In genomic region chr6:18155864-18156396, GRCh38 we compare ENCODE assay signal across 8 cellular contexts. TPM values are rescaled to one million over a fixed set of nuclear protein-coding genes. Genes with fewer than 3 reads are reported as not detected.
DNase-seq lines count a peak whose midpoint lies in the region; ATAC-seq and TF ChIP-seq lines count a peak whose summit lies in the region.

No MANE protein-coding gene starts in this region.

- no peaks in the 10 kb centered on the region for H3K27me3 ChIP-seq in CD8-positive, alpha-beta memory T cell (ENCODE audit: insufficient read depth, low read length, poor library complexity, severe bottlenecking)
- H3K27me3 ChIP-seq in mucosa of stomach (ENCODE audit: control insufficient read depth, insufficient read depth, low read length): no peaks in the 10 kb centered on the region

- peaks cover 22 to 44% (median 43%) of the 10 kb centered on the region in 3 donors for H3K4me1 Mint-ChIP-seq in CD8-positive, alpha-beta memory T cell
- peaks cover 24% of the 10 kb centered on the region for H3K4me1 Mint-ChIP-seq in stimulated activated effector memory CD8-positive, alpha-beta T cell treated with anti-CD3 and anti-CD28 coated beads, Interleukin-12 subunit alpha, Interleukin-12 subunit beta, amount 100 ng/mL, for 72 hours

- peak overlapping the region; percentile 65 for H3K4me3 ChIP-seq in CD8-positive, alpha-beta memory T cell (ENCODE audit: low read length)
- H3K4me3 ChIP-seq in epithelial cell of esophagus (ENCODE audit: low read length) (peak overlapping the region; percentile 90), mucosa of stomach (ENCODE audit: low read length) (peak overlapping the region; percentile 60)

- peaks cover 6% of the 10 kb centered on the region for H3K36me3 ChIP-seq in CD8-positive, alpha-beta memory T cell (ENCODE audit: insufficient read depth, low read length)
- no peaks in the 10 kb centered on the region for H3K36me3 ChIP-seq in mucosa of stomach (ENCODE audit: control insufficient read depth, insufficient read depth, low read length)

- peak overlapping the region; percentile 75 for H3K9ac ChIP-seq in mucosa of stomach (ENCODE audit: low read length)

- peaks cover 5 to 21% (median 9%) of the 10 kb centered on the region in 3 donors for H3K36me3 Mint-ChIP-seq in CD8-positive, alpha-beta memory T cell
- peaks cover 22% of the 10 kb centered on the region for H3K36me3 Mint-ChIP-seq in stimulated activated effector memory CD8-positive, alpha-beta T cell treated with anti-CD3 and anti-CD28 coated beads, Interleukin-12 subunit alpha, Interleukin-12 subunit beta, amount 100 ng/mL, for 72 hours

- no peaks in the 10 kb centered on the region for H3K9me3 Mint-ChIP-seq in CD8-positive, alpha-beta memory T cell
- no peaks in the 10 kb centered on the region for H3K9me3 Mint-ChIP-seq in stimulated activated effector memory CD8-positive, alpha-beta T cell treated with anti-CD3 and anti-CD28 coated beads, Interleukin-12 subunit alpha, Interleukin-12 subunit beta, amount 100 ng/mL, for 72 hours

- TF ChIP-seq CTCF in epithelial cell of esophagus (IDR thresholded peaks at IDR 0.05; ENCODE audit: insufficient read depth, low read depth, low read length, missing control alignments): peak; percentile 52

- H3K27ac ChIP-seq in CD8-positive, alpha-beta memory T cell (ENCODE audit: low read depth, low read length): peak overlapping the region; percentile 93

- POLR2A ChIA-PET in CD8-positive, alpha-beta memory T cell (lab: Charles Lee): interaction anchor here (0.6 kb wide), 1 partner anchor 230 kb away, joined by 7 read pairs; no protein-coding TSS in a partner anchor

- peak overlapping the region; percentile 93 to 100 (median 99) for H3K4me3 Mint-ChIP-seq in CD8-positive, alpha-beta memory T cell
- peak overlapping the region; percentile 95 for H3K4me3 Mint-ChIP-seq in stimulated activated effector memory CD8-positive, alpha-beta T cell treated with anti-CD3 and anti-CD28 coated beads, Interleukin-12 subunit alpha, Interleukin-12 subunit beta, amount 100 ng/mL, for 72 hours

- peaks cover 25% of the 10 kb centered on the region for H3K4me1 ChIP-seq in CD8-positive, alpha-beta memory T cell (ENCODE audit: insufficient read depth, low read length)
- H3K4me1 ChIP-seq in mucosa of stomach (ENCODE audit: control insufficient read depth, insufficient read depth, low read length): peaks cover 14% of the 10 kb centered on the region

- no peaks in the 10 kb centered on the region for H3K27me3 Mint-ChIP-seq in CD8-positive, alpha-beta memory T cell

- DNase-seq in CD8-positive, alpha-beta memory T cell: peak in 3 of 5 donors; percentile 40 to 69 (median 55)
- DNase-seq in NCI-H526 (lab: John Stamatoyannopoulos, UW): peak; percentile 86 to 91
- peak; percentile 81 for DNase-seq in activated CD8-positive, alpha-beta memory T cell treated with anti-CD3 and anti-CD28 coated beads for 24 hours
- peak; percentile 97 for DNase-seq in epithelial cell of esophagus (ENCODE audit: low read depth)
- DNase-seq in stimulated activated effector memory CD8-positive, alpha-beta T cell treated with anti-CD3 and anti-CD28 coated beads, Interleukin-12 subunit alpha, Interleukin-12 subunit beta, amount 100 ng/mL, for 72 hours (ENCODE audit: low spot score in 2 of 2): peak in 1 of 2 donors; percentile 20

- H3K27ac Mint-ChIP-seq in CD8-positive, alpha-beta memory T cell: peak overlapping the region; percentile 89 to 99 (median 94)
- no peak overlapping the region for H3K27ac Mint-ChIP-seq in stimulated activated effector memory CD8-positive, alpha-beta T cell treated with anti-CD3 and anti-CD28 coated beads, Interleukin-12 subunit alpha, Interleukin-12 subunit beta, amount 100 ng/mL, for 72 hours

- H3K9me3 ChIP-seq in CD8-positive, alpha-beta memory T cell (ENCODE audit: low read length): no peaks in the 10 kb centered on the region
- no peaks in the 10 kb centered on the region for H3K9me3 ChIP-seq in mucosa of stomach (ENCODE audit: control insufficient read depth, low read length)

- ATAC-seq in GM19438 (IDR thresholded peaks at IDR 0.05; ENCODE audit: low read depth, unreplicated experiment) (peak; percentile 36), HG03520 (IDR thresholded peaks at IDR 0.05; ENCODE audit: unreplicated experiment) (peak; percentile 28)
- peak; percentile 1 for ATAC-seq in stimulated activated effector memory CD8-positive, alpha-beta T cell treated with anti-CD3 and anti-CD28 coated beads, Interleukin-12 subunit alpha, Interleukin-12 subunit beta, amount 100 ng/mL, for 72 hours

- CTCF ChIA-PET in CD8-positive, alpha-beta memory T cell (lab: Charles Lee): interaction anchor here (0.8 to 1.6 kb wide), 3 partner anchors 51 to 109 kb away, joined by 3 to 5 read pairs (median 4); partner anchors contain the start of gene DEK

RNA-seq across cellular contexts. Expression of gene KDM1B, which starts 0.7 kb away (rescaled TPM):
- total RNA-seq in CD8-positive, alpha-beta memory T cell: 10 to 100 TPM; 12.6 to 13.4 TPM
- 0.84 TPM for polyA plus RNA-seq in CD8-positive, alpha-beta memory T cell

RNA-seq across cellular contexts. Expression of gene TPMT, which starts 1.1 kb away (rescaled TPM):
- 1 to 10 TPM; 9.1 to 9.7 TPM for total RNA-seq in CD8-positive, alpha-beta memory T cell
- 14.9 TPM for polyA plus RNA-seq in CD8-positive, alpha-beta memory T cell

RNA-seq across cellular contexts. Expression of gene NHLRC1, which starts 33.5 kb away (rescaled TPM):
- under 1 TPM; 0.24 to 0.29 TPM for total RNA-seq in CD8-positive, alpha-beta memory T cell
- polyA plus RNA-seq in CD8-positive, alpha-beta memory T cell: 0.81 TPM
